Comparison of ENCODE assay signal across 14 cellular contexts in genomic region chr10:25026463-25026862, GRCh38. TPM values are rescaled to one million over a fixed set of nuclear protein-coding genes. Genes with fewer than 3 reads are reported as not detected.
DNase-seq lines count a peak whose midpoint lies in the region; ATAC-seq and TF ChIP-seq lines count a peak whose summit lies in the region.
"Had no signal": no experiment of that assay in that cellular context is flagged by ENCODE, and none has a peak within 500 bp of the region (broad histone marks: within the 10 kb centered on the region; RNA-seq: fewer than 3 reads in every experiment).

No MANE protein-coding gene starts in this region.

- H3K4me2 ChIP-seq in DND-41 (ENCODE audit: insufficient read depth, low read length) = no peak overlapping the region

- no peaks in the 10 kb centered on the region for H3K27me3 ChIP-seq in DND-41 (ENCODE audit: insufficient read depth, low read length, poor library complexity)

- no peaks in the 10 kb centered on the region for H3K79me2 ChIP-seq in DND-41 (ENCODE audit: insufficient read depth, low read length)
- H3K79me2 ChIP-seq: parathyroid adenoma had no signal

- ATAC-seq in DND-41 (ENCODE audit: insufficient read depth, low read depth) = no peak

- H3K9ac ChIP-seq in DND-41 (ENCODE audit: low read depth, low read length) = no peak overlapping the region
- H3K9ac ChIP-seq: parathyroid adenoma had no signal

- peak; percentile 37 for TF ChIP-seq CTCF in DND-41 (IDR thresholded peaks at IDR 0.05; ENCODE audit: borderline replicate concordance, extremely low read depth, low read length, poor library complexity, severe bottlenecking)

- no peaks in the 10 kb centered on the region for H4K20me1 ChIP-seq in DND-41 (ENCODE audit: insufficient read depth, low read length)

- peaks cover 10% of the 10 kb centered on the region; the same call in 1 of the 2 replicates for H3K36me3 ChIP-seq in DND-41 (ENCODE audit: insufficient read depth, low read length)

- DNase-seq in DND-41 = no peak
- peak; percentile 9 for DNase-seq in NCI-H69 (lab: John Stamatoyannopoulos, UW)
- peak; percentile 53 for DNase-seq in dermis blood vessel endothelial cell
- peak; percentile 70 for DNase-seq in medulla oblongata (ENCODE audit: extremely low spot score)
- no peak for DNase-seq in stimulated activated CD4-positive, alpha-beta T cell treated with anti-CD3 and anti-CD28 coated beads, Interleukin-4, amount 100 ng/mL, for 1 hour
- DNase-seq in GM19238 (ENCODE audit: insufficient read length, low spot score) = no peak
- DNase-seq in stimulated activated naive CD4-positive, alpha-beta T cell (lab: John Stamatoyannopoulos, UW) = no peak
- no peak for DNase-seq in hypothalamus (lab: John Stamatoyannopoulos, UW)
- DNase-seq: activated T-cell treated with anti-CD3 and anti-CD28 coated beads, Interleukin-2, amount 50 U/mL, for 48 hours; GDM1; KBM-7; NCI-H510A treated with DMSO at 0.1 percent for 48 hours; T-helper 2 cell had no signal

- no peak overlapping the region for H3K4me3 ChIP-seq in DND-41 (ENCODE audit: low read depth in 1 of 2, low read length in 2 of 2)

- no peaks in the 10 kb centered on the region for H3K4me1 ChIP-seq in DND-41 (ENCODE audit: insufficient read depth, low read length)
- H3K4me1 ChIP-seq: parathyroid adenoma had no signal

- no peak overlapping the region for H3K27ac ChIP-seq in DND-41 (ENCODE audit: low read length)
- H3K27ac ChIP-seq: parathyroid adenoma had no signal

- H3K9me3 ChIP-seq in DND-41 (ENCODE audit: insufficient read depth, low read length, severe bottlenecking) = no peaks in the 10 kb centered on the region

- no peak overlapping the region for H2AFZ ChIP-seq in DND-41 (ENCODE audit: low read depth, low read length)
- H2AFZ ChIP-seq: parathyroid adenoma had no signal

RNA-seq across cellular contexts. Expression of gene THNSL1, which starts 10.1 kb away (rescaled TPM):
- total RNA-seq in dermis blood vessel endothelial cell = 2.9 and 4.3 TPM in 2 replicates

RNA-seq across cellular contexts. Expression of gene ENKUR, which starts 10.5 kb away (rescaled TPM):
- 0.09 and 0.17 TPM in 2 replicates for total RNA-seq in dermis blood vessel endothelial cell

Comparison
In these comparisons a context has a peak if more than half of its experiments do, and no peak if none do; other contexts are left out.
1. DNase-seq: peak in NCI-H69 (single experiment), dermis blood vessel endothelial cell (single experiment) and medulla oblongata (single experiment); none in DND-41 (single experiment), stimulated activated CD4-positive, alpha-beta T cell treated with anti-CD3 and anti-CD28 coated beads, Interleukin-4, amount 100 ng/mL, for 1 hour (single experiment), GM19238 (single experiment), stimulated activated naive CD4-positive, alpha-beta T cell (0 of 6) and hypothalamus (0 of 51).